ENCODE assay signal across 10 cellular contexts in genomic region chr1:117370071-117370470, GRCh38. TPM values are rescaled to one million over a fixed set of nuclear protein-coding genes. Genes with fewer than 3 reads are reported as not detected.
A peak's percentile ranks its signal among the peaks of the same experiment; 100 is the strongest.
DNase-seq lines count a peak whose midpoint lies in the region; ATAC-seq, FAIRE-seq and TF ChIP-seq lines count a peak whose summit lies in the region.
"Had no signal": no experiment of that assay in that cellular context is flagged by ENCODE, and none has a peak within 500 bp of the region (broad histone marks: within the 10 kb centered on the region; RNA-seq: fewer than 3 reads in every experiment).

No MANE protein-coding gene starts in this region.

- in situ Hi-C loops in K562 (cut with MboI), result no loop called here

- H3K79me2 ChIP-seq in K562 (ENCODE audit: control insufficient read depth, insufficient read depth, low read length), result peaks cover 91% of the 10 kb centered on the region

- H3K4me1 Mint-ChIP-seq in HFFc6 (ENCODE audit: low read depth) (peaks cover 55% of the 10 kb centered on the region), mesothelial cell of epicardium (peaks cover 55% of the 10 kb centered on the region)

- H3K9me3 Mint-ChIP-seq in HFFc6 (no peaks in the 10 kb centered on the region), mesothelial cell of epicardium (peaks cover 5% of the 10 kb centered on the region)

- ATAC-seq in K562, result peak; percentile 9; the same call in 2 of the 3 replicates

- no peaks in the 10 kb centered on the region for H4K20me1 ChIP-seq in K562 (replicated peaks; ENCODE audit: control insufficient read depth, insufficient read depth, low read length)

- peaks cover 1% of the 10 kb centered on the region; the same call in 1 of the 2 replicates for H3K9me3 ChIP-seq in K562 (replicated peaks; ENCODE audit: control insufficient read depth, insufficient read depth, low read depth, low read length)

- TF ChIP-seq RAD21 in K562 (CRISPR knock-in tag; conservative IDR thresholded peaks at IDR 0.05 in 1 of 2, IDR thresholded peaks at IDR 0.05 in 1 of 2), result no peak

- TF ChIP-seq POLR2A in K562 (conservative IDR thresholded peaks at IDR 0.05), result no peak

- no peaks in the 10 kb centered on the region for H3K27me3 ChIP-seq in K562 (ENCODE audit: control insufficient read depth in 2 of 2, insufficient read depth in 2 of 2, low read length in 2 of 2)

- CTCF ChIA-PET in K562 (lab: Yijun Ruan, JAX; ENCODE audit: low intra/inter-chr PET ratio), result no interaction called here

- TF ChIP-seq CTCF in AG10803 (conservative IDR thresholded peaks at IDR 0.05; ENCODE audit: low read length), result no peak
- TF ChIP-seq CTCF in HFFc6 (IDR thresholded peaks at IDR 0.05), result no peak
- TF ChIP-seq CTCF in K562 (IDR thresholded peaks at IDR 0.05 in 2 of 3, conservative IDR thresholded peaks at IDR 0.05 in 1 of 3; ENCODE audit: insufficient read depth in 2 of 3, low read depth in 1 of 3, low read length in 3 of 3), result no peak
- no peak for TF ChIP-seq CTCF in mesothelial cell of epicardium (IDR thresholded peaks at IDR 0.05; ENCODE audit: unreplicated experiment)

- peak overlapping the region; percentile 94 for H3K27ac ChIP-seq in K562 (ENCODE audit: extremely low read depth, low read depth, low read length)

- no peaks in the 10 kb centered on the region for H3K9me1 ChIP-seq in K562 (ENCODE audit: control insufficient read depth, insufficient read depth, low read length)

- H3K36me3 ChIP-seq in K562 (ENCODE audit: control insufficient read depth, insufficient read depth, low read length), result no peaks in the 10 kb centered on the region

- H3K4me2 ChIP-seq in K562 (ENCODE audit: insufficient read depth, low read length), result peak overlapping the region; percentile 67

- 3% methylated on average over 2 of the region's 2 CpGs for WGBS in K562 (ENCODE audit: insufficient coverage, low coverage, missing lambda C conversion rate)

- intact Hi-C loops in K562 (cut with micrococcal nuclease), result no loop called here

- POLR2A ChIA-PET in K562 (lab: Yijun Ruan, JAX), result interaction anchor here (1.4 to 1.9 kb wide), 2 partner anchors 19 to 29 kb away, joined by 3 to 10 read pairs; no protein-coding TSS in a partner anchor

- no peak overlapping the region for H2AFZ ChIP-seq in K562 (ENCODE audit: low read depth, low read length)

- DNase-seq in AG10803 (ENCODE audit: low read depth), result peak; percentile 4
- DNase-seq in HFFc6, result no peak
- DNase-seq in K562 (ENCODE audit: extremely low read depth in 1 of 4, low spot score in 3 of 4), result peak in 1 of 4 experiments; percentile 51
- DNase-seq in mesothelial cell of epicardium (ENCODE audit: low spot score in 2 of 2, unreplicated experiment in 2 of 2), result no peak
- DNase-seq in NCI-H1105 treated with DMSO at 0.1 percent for 48 hours (lab: John Stamatoyannopoulos, UW), result no peak
- DNase-seq in islet precursor cell, result no peak
- no peak for DNase-seq in NCI-H1694 (lab: John Stamatoyannopoulos, UW)
- no peak for DNase-seq in KG1 (lab: John Stamatoyannopoulos, UW)
- DNase-seq: kidney glomerular epithelial cell had no signal

- H3K27me3 Mint-ChIP-seq in HFFc6 (ENCODE audit: insufficient read depth), result peaks cover 2% of the 10 kb centered on the region
- H3K27me3 Mint-ChIP-seq in mesothelial cell of epicardium (ENCODE audit: low read depth), result no peaks in the 10 kb centered on the region

- H3K9ac ChIP-seq in K562 (ENCODE audit: insufficient read depth in 1 of 2, low read depth in 2 of 2, low read length in 2 of 2), result peak overlapping the region in 1 of 2 experiments; percentile 91; a peak in 2 of 4 replicates

- no peak for FAIRE-seq in K562 (lab: Jason Lieb, UNC)
- FAIRE-seq: GM12891 had no signal

- H3K4me3 ChIP-seq in AG10803 (ENCODE audit: low read length) (peak overlapping the region; percentile 88), K562 (peak overlapping the region; percentile 75)

- H3K4me1 ChIP-seq in K562 (replicated peaks in 1 of 2; ENCODE audit: control insufficient read depth in 2 of 2, insufficient read depth in 2 of 2, low read length in 2 of 2), result peaks cover 8 to 14% of the 10 kb centered on the region in 2 experiments; a peak in 4 of 5 replicates

- no TSS peak for BruUV-seq in K562 (replicated peaks; lab: Mats Ljungman, UMichigan)

- H3K36me3 Mint-ChIP-seq in HFFc6 (ENCODE audit: low read depth) (no peaks in the 10 kb centered on the region), mesothelial cell of epicardium (peaks cover 3% of the 10 kb centered on the region)

- TF ChIP-seq EP300 in K562 (IDR thresholded peaks at IDR 0.05; ENCODE audit: low read length), result no peak

- H3K4me3 Mint-ChIP-seq in HFFc6 (peak overlapping the region; percentile 89), mesothelial cell of epicardium (peak overlapping the region; percentile 92)

- no peak overlapping the region for H3K27ac Mint-ChIP-seq in HFFc6
- peak overlapping the region; percentile 35 for H3K27ac Mint-ChIP-seq in mesothelial cell of epicardium

TF ChIP-seq in K562, 482 proteins besides CTCF, POLR2A, EP300 and RAD21:
- TF ChIP-seq FOXK2 (conservative IDR thresholded peaks at IDR 0.05 in 1 of 2, IDR thresholded peaks at IDR 0.05 in 1 of 2; ENCODE audit: low read depth in 2 of 2) (0 out of 4 replicates have a peak, but pooled peaks of 1 of the 2 experiments have one; percentile 8), NFIC (IDR thresholded peaks at IDR 0.05) (0 out of 2 replicates have a peak, but pooled peaks have one; percentile 8), RNF2 (IDR thresholded peaks at IDR 0.05) (no peak), ATF6 (CRISPR knock-in tag; IDR thresholded peaks at IDR 0.05) (no peak), NRF1 (conservative IDR thresholded peaks at IDR 0.05 in 1 of 2, IDR thresholded peaks at IDR 0.05 in 1 of 2) (0 out of 4 replicates have a peak, but pooled peaks of 1 of the 2 experiments have one; percentile 10), MNT (conservative IDR thresholded peaks at IDR 0.05) (peak in 1 of 2 experiments; percentile 47; a peak in 2 of 4 replicates)

RNA-seq across cellular contexts. Expression of gene MAN1A2, which starts 2.8 kb away (rescaled TPM):
- total RNA-seq in HFFc6 (2021; fragmentation: NEBNext Ultra II Directional; extraction: Animal tissue kit (Norgen Biotek cat#: 25700)), result 10 to 100 TPM; 38.0 to 45.1 (median 40.7) TPM
- 46.5 and 92.7 TPM in 2 replicates for total RNA-seq in K562 (2011; cell fraction: chromatin; rRNA removed; ENCODE audit: low replicate concordance)
- 15.8 and 24.2 TPM in 2 replicates for total RNA-seq in K562 (2011; cell fraction: nucleolus; rRNA removed)
- 44.9 and 65.8 TPM in 2 replicates for total RNA-seq in K562 (2011; cell fraction: nucleoplasm; rRNA removed)
- 16.9 and 18.7 TPM in 2 replicates for total RNA-seq in K562 (2014; rRNA removed)
- 31.5 and 34.8 TPM in 2 replicates for total RNA-seq in K562 (2014; rRNA removed; fragmentation: Illumina TruSeq; extraction: Trizol)
- total RNA-seq in K562 (2015; rRNA removed; fragmentation: Illumina TruSeq; extraction: Trizol), result 35.3 and 38.4 TPM in 2 replicates
- 31.3 and 31.5 TPM in 2 replicates for total RNA-seq in K562 (2021)
- polyA plus RNA-seq in K562 (2011; rRNA removed), result 17.8 and 18.4 TPM in 2 replicates
- 5.7 and 13.3 TPM in 2 replicates for polyA plus RNA-seq in K562 (2011; cell fraction: cytosol; rRNA removed)
- 14.4 and 19.1 TPM in 2 replicates for polyA plus RNA-seq in K562 (2011; cell fraction: nucleus; rRNA removed)
- 16.9 and 18.7 TPM in 2 replicates for polyA plus RNA-seq in K562 (2012)
- 22.2 and 23.3 TPM in 2 replicates for polyA plus RNA-seq in K562 (2014; fragmentation: Illumina TruSeq; extraction: Trizol)
- polyA plus RNA-seq in K562 (2014; fragmentation: Nextera tagmentation; extraction: Ambion mirVana), result 1 to 10 TPM; 4.2 to 4.6 TPM
- 10.1 and 11.9 TPM in 2 replicates for polyA plus RNA-seq in K562 (2014; rRNA removed)
- 52.7 and 61.3 TPM in 2 replicates for polyA minus RNA-seq in K562 (2011; rRNA and poly(A)+ RNA removed)
- polyA minus RNA-seq in K562 (2011; cell fraction: cytosol; rRNA and poly(A)+ RNA removed), result 15.5 and 17.9 TPM in 2 replicates
- 23.6 and 55.3 TPM in 2 replicates for polyA minus RNA-seq in K562 (2011; cell fraction: nucleus; rRNA and poly(A)+ RNA removed)
- total RNA-seq in mesothelial cell of epicardium, result 53.1 to 56.5 TPM (median 55.1 TPM) in 3 replicates
